1 cellular context compared by ENCODE assay signal in the genomic region with DNA sequence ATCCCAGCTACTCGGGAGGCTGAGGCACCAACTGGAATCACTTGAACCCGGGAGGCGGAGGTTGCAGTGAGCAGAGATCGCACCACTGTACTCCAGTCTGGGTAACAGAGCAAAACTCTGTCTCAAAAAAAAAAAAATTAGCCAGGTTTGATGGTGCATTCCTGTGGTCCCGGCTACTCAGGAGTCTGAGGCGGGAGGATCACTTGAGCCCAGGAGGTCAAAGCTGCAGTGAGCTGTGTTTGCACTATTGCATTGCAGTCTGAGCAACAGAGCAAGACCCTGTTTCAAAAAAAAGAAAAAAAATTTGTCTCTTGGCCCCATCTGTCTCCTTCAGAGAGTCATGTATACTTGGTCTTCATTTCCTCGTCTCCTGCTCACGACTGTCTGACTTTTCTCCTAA.
TF ChIP-seq lines count a peak whose summit lies in the region.

No MANE protein-coding gene starts in this region.

TF ChIP-seq in HEK293, 187 proteins besides CTCF, POLR2A, EP300 and RAD21 (continued from another document):
- TF ChIP-seq, protein P1, sequence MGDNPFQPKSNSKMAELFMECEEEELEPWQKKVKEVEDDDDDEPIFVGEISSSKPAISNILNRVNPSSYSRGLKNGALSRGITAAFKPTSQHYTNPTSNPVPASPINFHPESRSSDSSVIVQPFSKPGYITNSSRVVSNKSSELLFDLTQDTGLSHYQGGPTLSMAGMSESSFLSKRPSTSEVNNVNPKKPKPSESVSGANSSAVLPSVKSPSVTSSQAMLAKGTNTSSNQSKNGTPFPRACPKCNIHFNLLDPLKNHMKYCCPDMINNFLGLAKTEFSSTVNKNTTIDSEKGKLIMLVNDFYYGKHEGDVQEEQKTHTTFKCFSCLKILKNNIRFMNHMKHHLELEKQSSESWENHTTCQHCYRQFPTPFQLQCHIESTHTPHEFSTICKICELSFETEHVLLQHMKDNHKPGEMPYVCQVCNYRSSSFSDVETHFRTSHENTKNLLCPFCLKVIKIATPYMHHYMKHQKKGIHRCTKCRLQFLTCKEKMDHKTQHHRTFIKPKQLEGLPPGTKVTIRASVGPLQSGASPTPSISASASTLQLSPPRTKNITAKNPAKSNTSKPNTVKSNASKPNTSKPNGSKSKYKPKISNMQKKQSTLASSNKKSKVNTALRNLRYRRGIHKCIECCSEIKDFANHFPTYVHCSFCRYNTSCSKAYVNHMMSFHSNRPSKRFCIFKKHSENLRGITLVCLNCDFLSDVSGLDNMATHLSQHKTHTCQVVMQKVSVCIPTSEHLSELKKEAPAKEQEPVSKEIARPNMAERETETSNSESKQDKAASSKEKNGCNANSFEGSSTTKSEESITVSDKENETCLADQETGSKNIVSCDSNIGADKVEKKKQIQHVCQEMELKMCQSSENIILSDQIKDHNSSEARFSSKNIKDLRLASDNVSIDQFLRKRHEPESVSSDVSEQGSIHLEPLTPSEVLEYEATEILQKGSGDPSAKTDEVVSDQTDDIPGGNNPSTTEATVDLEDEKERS (tag by site-specific recombination; IDR thresholded peaks at IDR 0.05) = no peak
- TF ChIP-seq, protein P2, sequence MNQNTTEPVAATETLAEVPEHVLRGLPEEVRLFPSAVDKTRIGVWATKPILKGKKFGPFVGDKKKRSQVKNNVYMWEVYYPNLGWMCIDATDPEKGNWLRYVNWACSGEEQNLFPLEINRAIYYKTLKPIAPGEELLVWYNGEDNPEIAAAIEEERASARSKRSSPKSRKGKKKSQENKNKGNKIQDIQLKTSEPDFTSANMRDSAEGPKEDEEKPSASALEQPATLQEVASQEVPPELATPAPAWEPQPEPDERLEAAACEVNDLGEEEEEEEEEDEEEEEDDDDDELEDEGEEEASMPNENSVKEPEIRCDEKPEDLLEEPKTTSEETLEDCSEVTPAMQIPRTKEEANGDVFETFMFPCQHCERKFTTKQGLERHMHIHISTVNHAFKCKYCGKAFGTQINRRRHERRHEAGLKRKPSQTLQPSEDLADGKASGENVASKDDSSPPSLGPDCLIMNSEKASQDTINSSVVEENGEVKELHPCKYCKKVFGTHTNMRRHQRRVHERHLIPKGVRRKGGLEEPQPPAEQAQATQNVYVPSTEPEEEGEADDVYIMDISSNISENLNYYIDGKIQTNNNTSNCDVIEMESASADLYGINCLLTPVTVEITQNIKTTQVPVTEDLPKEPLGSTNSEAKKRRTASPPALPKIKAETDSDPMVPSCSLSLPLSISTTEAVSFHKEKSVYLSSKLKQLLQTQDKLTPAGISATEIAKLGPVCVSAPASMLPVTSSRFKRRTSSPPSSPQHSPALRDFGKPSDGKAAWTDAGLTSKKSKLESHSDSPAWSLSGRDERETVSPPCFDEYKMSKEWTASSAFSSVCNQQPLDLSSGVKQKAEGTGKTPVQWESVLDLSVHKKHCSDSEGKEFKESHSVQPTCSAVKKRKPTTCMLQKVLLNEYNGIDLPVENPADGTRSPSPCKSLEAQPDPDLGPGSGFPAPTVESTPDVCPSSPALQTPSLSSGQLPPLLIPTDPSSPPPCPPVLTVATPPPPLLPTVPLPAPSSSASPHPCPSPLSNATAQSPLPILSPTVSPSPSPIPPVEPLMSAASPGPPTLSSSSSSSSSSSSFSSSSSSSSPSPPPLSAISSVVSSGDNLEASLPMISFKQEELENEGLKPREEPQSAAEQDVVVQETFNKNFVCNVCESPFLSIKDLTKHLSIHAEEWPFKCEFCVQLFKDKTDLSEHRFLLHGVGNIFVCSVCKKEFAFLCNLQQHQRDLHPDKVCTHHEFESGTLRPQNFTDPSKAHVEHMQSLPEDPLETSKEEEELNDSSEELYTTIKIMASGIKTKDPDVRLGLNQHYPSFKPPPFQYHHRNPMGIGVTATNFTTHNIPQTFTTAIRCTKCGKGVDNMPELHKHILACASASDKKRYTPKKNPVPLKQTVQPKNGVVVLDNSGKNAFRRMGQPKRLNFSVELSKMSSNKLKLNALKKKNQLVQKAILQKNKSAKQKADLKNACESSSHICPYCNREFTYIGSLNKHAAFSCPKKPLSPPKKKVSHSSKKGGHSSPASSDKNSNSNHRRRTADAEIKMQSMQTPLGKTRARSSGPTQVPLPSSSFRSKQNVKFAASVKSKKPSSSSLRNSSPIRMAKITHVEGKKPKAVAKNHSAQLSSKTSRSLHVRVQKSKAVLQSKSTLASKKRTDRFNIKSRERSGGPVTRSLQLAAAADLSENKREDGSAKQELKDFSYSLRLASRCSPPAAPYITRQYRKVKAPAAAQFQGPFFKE (tag by site-specific recombination; IDR thresholded peaks at IDR 0.05; ENCODE audit: borderline replicate concordance) = no peak
- TF ChIP-seq ZNF354C (tag by site-specific recombination; IDR thresholded peaks at IDR 0.05; ENCODE audit: borderline replicate concordance, low read depth) = no peak
- TF ChIP-seq ZNF529 (tag by site-specific recombination; IDR thresholded peaks at IDR 0.05; ENCODE audit: insufficient replicate concordance) = no peak
- TF ChIP-seq, protein P3, sequence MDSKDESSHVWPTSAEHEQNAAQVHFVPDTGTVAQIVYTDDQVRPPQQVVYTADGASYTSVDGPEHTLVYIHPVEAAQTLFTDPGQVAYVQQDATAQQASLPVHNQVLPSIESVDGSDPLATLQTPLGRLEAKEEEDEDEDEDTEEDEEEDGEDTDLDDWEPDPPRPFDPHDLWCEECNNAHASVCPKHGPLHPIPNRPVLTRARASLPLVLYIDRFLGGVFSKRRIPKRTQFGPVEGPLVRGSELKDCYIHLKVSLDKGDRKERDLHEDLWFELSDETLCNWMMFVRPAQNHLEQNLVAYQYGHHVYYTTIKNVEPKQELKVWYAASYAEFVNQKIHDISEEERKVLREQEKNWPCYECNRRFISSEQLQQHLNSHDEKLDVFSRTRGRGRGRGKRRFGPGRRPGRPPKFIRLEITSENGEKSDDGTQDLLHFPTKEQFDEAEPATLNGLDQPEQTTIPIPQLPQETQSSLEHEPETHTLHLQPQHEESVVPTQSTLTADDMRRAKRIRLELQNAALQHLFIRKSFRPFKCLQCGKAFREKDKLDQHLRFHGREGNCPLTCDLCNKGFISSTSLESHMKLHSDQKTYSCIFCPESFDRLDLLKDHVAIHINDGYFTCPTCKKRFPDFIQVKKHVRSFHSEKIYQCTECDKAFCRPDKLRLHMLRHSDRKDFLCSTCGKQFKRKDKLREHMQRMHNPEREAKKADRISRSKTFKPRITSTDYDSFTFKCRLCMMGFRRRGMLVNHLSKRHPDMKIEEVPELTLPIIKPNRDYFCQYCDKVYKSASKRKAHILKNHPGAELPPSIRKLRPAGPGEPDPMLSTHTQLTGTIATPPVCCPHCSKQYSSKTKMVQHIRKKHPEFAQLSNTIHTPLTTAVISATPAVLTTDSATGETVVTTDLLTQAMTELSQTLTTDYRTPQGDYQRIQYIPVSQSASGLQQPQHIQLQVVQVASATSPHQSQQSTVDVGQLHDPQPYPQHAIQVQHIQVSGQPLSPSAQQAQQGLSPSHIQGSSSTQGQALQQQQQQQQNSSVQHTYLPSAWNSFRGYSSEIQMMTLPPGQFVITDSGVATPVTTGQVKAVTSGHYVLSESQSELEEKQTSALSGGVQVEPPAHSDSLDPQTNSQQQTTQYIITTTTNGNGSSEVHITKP (tag by site-specific recombination; IDR thresholded peaks at IDR 0.05) = no peak
- TF ChIP-seq ZNF132 (tag by site-specific recombination; IDR thresholded peaks at IDR 0.05; ENCODE audit: borderline replicate concordance) = no peak
- TF ChIP-seq SP2 (tag by site-specific recombination; IDR thresholded peaks at IDR 0.05) = no peak
- TF ChIP-seq, protein P4, sequence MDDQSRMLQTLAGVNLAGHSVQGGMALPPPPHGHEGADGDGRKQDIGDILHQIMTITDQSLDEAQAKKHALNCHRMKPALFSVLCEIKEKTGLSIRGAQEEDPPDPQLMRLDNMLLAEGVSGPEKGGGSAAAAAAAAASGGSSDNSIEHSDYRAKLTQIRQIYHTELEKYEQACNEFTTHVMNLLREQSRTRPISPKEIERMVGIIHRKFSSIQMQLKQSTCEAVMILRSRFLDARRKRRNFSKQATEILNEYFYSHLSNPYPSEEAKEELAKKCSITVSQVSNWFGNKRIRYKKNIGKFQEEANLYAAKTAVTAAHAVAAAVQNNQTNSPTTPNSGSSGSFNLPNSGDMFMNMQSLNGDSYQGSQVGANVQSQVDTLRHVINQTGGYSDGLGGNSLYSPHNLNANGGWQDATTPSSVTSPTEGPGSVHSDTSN (CRISPR knock-in tag; IDR thresholded peaks at IDR 0.05) = no peak
TF ChIP-seq in HEK293: peak in this region for 0.
